ENCODE assay signal across 10 cellular contexts in genomic region chr2:165897741-165898140, GRCh38. TPM values are rescaled to one million over a fixed set of nuclear protein-coding genes. Genes with fewer than 3 reads are reported as not detected.
DNase-seq lines count a peak whose midpoint lies in the region; ATAC-seq and TF ChIP-seq lines count a peak whose summit lies in the region.
"Had no signal": no experiment of that assay in that cellular context is flagged by ENCODE, and none has a peak within 500 bp of the region (broad histone marks: within the 10 kb centered on the region; RNA-seq: fewer than 3 reads in every experiment).

No MANE protein-coding gene starts in this region.

- H3K36me3 ChIP-seq in PC-3 (ENCODE audit: low read depth, low read length), result peaks cover 8% of the 10 kb centered on the region; the same call in 1 of the 2 replicates

- DNase-seq in PC-3 (no peak), ACHN (no peak), NK-92 (lab: John Stamatoyannopoulos, UW; ENCODE audit: unreplicated experiment) (no peak), NCI-H774 (lab: John Stamatoyannopoulos, UW) (no peak), RPMI8226 (no peak)
- DNase-seq: pancreas, T-helper 1 cell had no signal

- no peaks in the 10 kb centered on the region for H3K9me3 ChIP-seq in PC-3 (ENCODE audit: low read length)
- H3K9me3 ChIP-seq: pancreas had no signal

- H3K9me3 Mint-ChIP-seq in stimulated activated memory B cell treated with anti-CD40 and anti-IgM and Interleukin-4, amounts not matched to agents 10 μg/mL and 1 μg/mL and 100 μg/mL, for 72 hours, result no peaks in the 10 kb centered on the region

- peak overlapping the region; percentile 49 for H3K4me2 ChIP-seq in PC-3 (ENCODE audit: low read length)

- no peaks in the 10 kb centered on the region for H3K9me2 ChIP-seq in PC-3 (replicated peaks; ENCODE audit: low read length)

- no peaks in the 10 kb centered on the region for H3K79me2 ChIP-seq in PC-3 (ENCODE audit: low read length)

- H3K27me3 ChIP-seq in PC-3 (ENCODE audit: low read length), result no peaks in the 10 kb centered on the region
- H3K27me3 ChIP-seq: pancreas had no signal

- H4K20me1 ChIP-seq in PC-3 (ENCODE audit: low read length), result no peaks in the 10 kb centered on the region

- no peak overlapping the region for H3K4me3 ChIP-seq in PC-3 (ENCODE audit: low read length)
- H3K4me3 ChIP-seq: pancreas had no signal

- no peak for TF ChIP-seq CTCF in PC-3 (conservative IDR thresholded peaks at IDR 0.05; ENCODE audit: low read depth, low read length)

- CTCF ChIA-PET in PC-3 (lab: Charles Lee), result interaction anchor here (0.6 to 1.2 kb wide), 2 partner anchors 23 to 453 kb away, joined by 4 to 6 read pairs; no protein-coding TSS in a partner anchor

- in situ Hi-C loops in ACHN (cut with HindIII; ENCODE audit: low pct_ligation_motif_present, low pct_unique_long_range_greater_than_20kb, low sequenced_read_pairs), result no loop called here

- BruUV-seq in PC-3 (replicated peaks; lab: Mats Ljungman, UMichigan), result no TSS peak

- H2AFZ ChIP-seq in PC-3 (ENCODE audit: low read length), result no peak overlapping the region

- no peak overlapping the region for H3K27ac ChIP-seq in PC-3 (ENCODE audit: low read length)
- H3K27ac ChIP-seq: pancreas had no signal

- H3K4me3 Mint-ChIP-seq in stimulated activated memory B cell treated with anti-CD40 and anti-IgM and Interleukin-4, amounts not matched to agents 10 μg/mL and 1 μg/mL and 100 μg/mL, for 72 hours, result no peak overlapping the region

- intact Hi-C loops in PC-3 (cut with micrococcal nuclease), result loop anchor here (2.0 kb wide), 1 partner anchor 55 kb away; the partner anchor contains the start of gene TTC21B

- no peak overlapping the region for H3K9ac ChIP-seq in PC-3 (ENCODE audit: low read length)

- H3K4me1 ChIP-seq in PC-3 (ENCODE audit: insufficient read depth, low read length), result peaks cover 17% of the 10 kb centered on the region
- H3K4me1 ChIP-seq: pancreas had no signal

- POLR2A ChIA-PET in PC-3 (lab: Charles Lee; ENCODE audit: unreplicated experiment), result no interaction called here

- no peaks in the 10 kb centered on the region for H3K27me3 Mint-ChIP-seq in stimulated activated memory B cell treated with anti-CD40 and anti-IgM and Interleukin-4, amounts not matched to agents 10 μg/mL and 1 μg/mL and 100 μg/mL, for 72 hours

- peaks cover 50% of the 10 kb centered on the region for H3K36me3 Mint-ChIP-seq in stimulated activated memory B cell treated with anti-CD40 and anti-IgM and Interleukin-4, amounts not matched to agents 10 μg/mL and 1 μg/mL and 100 μg/mL, for 72 hours

- H3K27ac Mint-ChIP-seq in stimulated activated memory B cell treated with anti-CD40 and anti-IgM and Interleukin-4, amounts not matched to agents 10 μg/mL and 1 μg/mL and 100 μg/mL, for 72 hours, result peak overlapping the region; percentile 1

- H3K4me1 Mint-ChIP-seq in stimulated activated memory B cell treated with anti-CD40 and anti-IgM and Interleukin-4, amounts not matched to agents 10 μg/mL and 1 μg/mL and 100 μg/mL, for 72 hours, result peaks cover 23% of the 10 kb centered on the region

- peaks cover 3% of the 10 kb centered on the region for H3F3A ChIP-seq in PC-3 (ENCODE audit: low read length, unreplicated experiment)

- ATAC-seq in GM19372 (IDR thresholded peaks at IDR 0.05; ENCODE audit: low read depth, unreplicated experiment), result peak; percentile 81
- peak; percentile 55 for ATAC-seq in HG02981 (IDR thresholded peaks at IDR 0.05; ENCODE audit: unreplicated experiment)
- ATAC-seq in PC-3, result no peak
- ATAC-seq in stimulated activated memory B cell treated with anti-CD40 and anti-IgM and Interleukin-4, amounts not matched to agents 10 μg/mL and 1 μg/mL and 100 μg/mL, for 72 hours, result peak; percentile 74

RNA-seq across cellular contexts. Expression of gene TTC21B, which starts 55.8 kb away (rescaled TPM):
- 21.7 and 35.5 TPM in 2 replicates for total RNA-seq in PC-3 (2014; rRNA removed)
